Comparison of ENCODE assay signal across 8 cellular contexts in the genomic region with DNA sequence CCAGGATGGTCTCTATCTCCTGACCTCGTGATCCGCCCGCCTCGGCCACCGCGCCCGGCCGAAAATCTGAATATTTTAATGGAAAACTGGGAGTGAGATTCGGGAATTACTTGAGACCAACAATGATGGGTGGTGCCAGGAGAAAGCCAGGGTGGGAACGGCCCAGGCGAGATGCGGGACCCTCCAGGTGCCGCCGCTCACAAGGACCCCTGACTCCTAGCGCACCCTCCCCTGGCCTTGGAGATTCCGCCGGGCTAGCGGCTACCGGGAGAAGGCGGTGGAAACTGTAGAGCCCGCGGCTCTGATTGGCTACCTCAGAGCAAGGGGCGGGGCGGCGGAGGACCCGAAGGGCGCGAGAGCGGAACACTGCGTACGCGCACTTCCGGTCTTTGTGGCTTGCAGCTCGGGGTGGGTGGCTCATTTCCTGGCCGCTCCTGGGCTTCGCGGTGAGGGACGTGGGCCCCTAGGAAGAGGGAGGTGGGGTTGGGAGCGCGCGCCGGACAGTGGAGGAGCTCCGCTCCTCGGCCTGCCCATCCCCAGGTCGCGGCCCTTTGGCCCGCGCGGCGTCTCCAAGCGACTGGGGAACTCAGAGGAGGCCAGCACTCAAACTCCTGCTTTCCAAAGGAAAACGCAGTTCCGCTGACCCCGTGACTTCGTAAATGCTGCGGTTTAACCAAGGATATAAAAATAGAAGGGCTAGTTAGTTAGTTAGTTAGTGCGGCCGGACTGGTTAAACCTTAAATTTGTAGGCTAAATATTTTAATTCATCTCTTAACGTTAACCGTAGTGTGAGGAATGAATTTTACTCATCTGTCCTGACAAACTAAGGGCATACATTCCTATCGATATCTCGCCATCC.
A peak's percentile ranks its signal among the peaks of the same experiment; 100 is the strongest.
DNase-seq lines count a peak whose midpoint lies in the region; ATAC-seq, FAIRE-seq and TF ChIP-seq lines count a peak whose summit lies in the region.

A gene (plus strand): TSS at position 371 of the 859 bp plus-strand sequence. CDS start 1,437 bp downstream, outside the sequence.

- no peaks in the 10 kb centered on the region for H3F3A ChIP-seq in Loucy (ENCODE audit: low read depth)

- H3K36me3 Mint-ChIP-seq in nephron progenitor cell (ENCODE audit: low read depth): peaks cover 38% of the 10 kb centered on the region

- H3K4me1 Mint-ChIP-seq in nephron progenitor cell: peaks cover 15% of the 10 kb centered on the region
- H3K4me1 Mint-ChIP-seq in stimulated activated naive CD8-positive, alpha-beta T cell treated with anti-CD3 and anti-CD28 coated beads, Interleukin-15, amount 100 ng/mL, for 72 hours: peaks cover 33% of the 10 kb centered on the region

- FAIRE-seq in H54 (lab: Jason Lieb, UNC): peak; percentile 88

- H3K9me3 Mint-ChIP-seq in nephron progenitor cell: peaks cover 39% of the 10 kb centered on the region
- H3K9me3 Mint-ChIP-seq in stimulated activated naive CD8-positive, alpha-beta T cell treated with anti-CD3 and anti-CD28 coated beads, Interleukin-15, amount 100 ng/mL, for 72 hours: peaks cover 23 to 25% of the 10 kb centered on the region in 2 donors

- H3K79me2 ChIP-seq in Loucy (ENCODE audit: insufficient read depth, low read length): peaks cover 18% of the 10 kb centered on the region

- ATAC-seq in stimulated activated naive CD8-positive, alpha-beta T cell treated with anti-CD3 and anti-CD28 coated beads, Interleukin-15, amount 100 ng/mL, for 72 hours: peak; percentile 99

- peak within 1 kb of the TSS; percentile 96 for H3K4me3 Mint-ChIP-seq in nephron progenitor cell
- H3K4me3 Mint-ChIP-seq in stimulated activated naive CD8-positive, alpha-beta T cell treated with anti-CD3 and anti-CD28 coated beads, Interleukin-15, amount 100 ng/mL, for 72 hours: peak within 1 kb of the TSS; percentile 94 to 96

- no peaks in the 10 kb centered on the region for H3K27me3 ChIP-seq in Loucy (ENCODE audit: insufficient read depth, low read length, poor library complexity, severe bottlenecking)

- H3K4me3 ChIP-seq in Loucy (ENCODE audit: low read length, poor library complexity, severe bottlenecking): peak within 1 kb of the TSS; percentile 78

- peak within 1 kb of the TSS; percentile 100 for H3K27ac Mint-ChIP-seq in nephron progenitor cell
- H3K27ac Mint-ChIP-seq in stimulated activated naive CD8-positive, alpha-beta T cell treated with anti-CD3 and anti-CD28 coated beads, Interleukin-15, amount 100 ng/mL, for 72 hours: peak within 1 kb of the TSS; percentile 98

- no peaks in the 10 kb centered on the region for H4K20me1 ChIP-seq in Loucy (ENCODE audit: insufficient read depth, low read length, poor library complexity, severe bottlenecking)

- H3K4me2 ChIP-seq in Loucy (ENCODE audit: low read depth, low read length, poor library complexity, severe bottlenecking): peak within 1 kb of the TSS; percentile 84

- H2AFZ ChIP-seq in Loucy (ENCODE audit: low read length): peak within 1 kb of the TSS; percentile 98

- TF ChIP-seq POLR2A in H54 (IDR thresholded peaks at IDR 0.05; ENCODE audit: low read depth, low read length) (peak; percentile 59; the same call in 1 of the 2 replicates), Raji (IDR thresholded peaks at IDR 0.05; ENCODE audit: insufficient read depth, low read depth, low read length) (peak; percentile 85)

- TF ChIP-seq CTCF in Loucy (conservative IDR thresholded peaks at IDR 0.05; ENCODE audit: low read length) (no peak), nephron progenitor cell (IDR thresholded peaks at IDR 0.05) (no peak)

- no peaks in the 10 kb centered on the region for H3K9me2 ChIP-seq in Loucy (replicated peaks; ENCODE audit: low read depth, low read length)

- no peaks in the 10 kb centered on the region; the same call in 1 of the 2 replicates for H3K9me3 ChIP-seq in Loucy (ENCODE audit: insufficient read depth, low read depth, low read length)

- peak within 1 kb of the TSS; percentile 86 for H3K9ac ChIP-seq in Loucy (ENCODE audit: low read depth, low read length, poor library complexity, severe bottlenecking)

- H3K27me3 Mint-ChIP-seq in nephron progenitor cell (ENCODE audit: low read depth, poor library complexity): no peaks in the 10 kb centered on the region
- H3K27me3 Mint-ChIP-seq in stimulated activated naive CD8-positive, alpha-beta T cell treated with anti-CD3 and anti-CD28 coated beads, Interleukin-15, amount 100 ng/mL, for 72 hours: no peaks in the 10 kb centered on the region

- H3K4me1 ChIP-seq in Loucy (ENCODE audit: insufficient read depth, low read length, poor library complexity, severe bottlenecking): peaks cover 19% of the 10 kb centered on the region

- peaks cover 30% of the 10 kb centered on the region for H3K36me3 ChIP-seq in Loucy (ENCODE audit: insufficient read depth, low read length)

- DNase-seq in EL: peak; percentile 98
- DNase-seq in H54 (ENCODE audit: insufficient read length, low spot score): peak; percentile 76
- peak; percentile 98 for DNase-seq in activated effector memory CD4-positive, alpha-beta T cell treated with anti-CD3 and anti-CD28 coated beads, Interleukin-2, amount 50 U/mL, for 16 hours
- peak; percentile 92 for DNase-seq in fibroblast of the conjunctiva (ENCODE audit: low read depth)
- DNase-seq in nephron progenitor cell: peak; percentile 98
- DNase-seq in stimulated activated naive CD8-positive, alpha-beta T cell treated with anti-CD3 and anti-CD28 coated beads, Interleukin-15, amount 100 ng/mL, for 72 hours: peak; percentile 90 to 95

Comparison
In these comparisons a context has a peak if more than half of its experiments do, and no peak if none do; other contexts are left out.
1. Peak in every context shown above with its lines: DNase-seq, ATAC-seq and H3K4me3 ChIP-seq.